Comparison of ENCODE assay signal across 10 cellular contexts in genomic region chr17:71764507-71764906, GRCh38.
DNase-seq lines count a peak whose midpoint lies in the region; ATAC-seq and TF ChIP-seq lines count a peak whose summit lies in the region.
"Had no signal": no experiment of that assay in that cellular context is flagged by ENCODE, and none has a peak within 500 bp of the region (broad histone marks: within the 10 kb centered on the region; RNA-seq: fewer than 3 reads in every experiment).

No MANE protein-coding gene starts in this region.

- no peak overlapping the region for H3K27ac Mint-ChIP-seq in mesothelial cell of epicardium
- H3K27ac Mint-ChIP-seq: immature natural killer cell had no signal

- no peaks in the 10 kb centered on the region for H3K79me2 ChIP-seq in PC-9 (ENCODE audit: low read depth)

- 0 out of 2 replicates have a peak, but pooled peaks cover 6% of the 10 kb centered on the region for H3F3A ChIP-seq in PC-9 (ENCODE audit: insufficient read depth, low read depth)

- H2AFZ ChIP-seq in PC-9: no peak overlapping the region

- CTCF ChIA-PET in PC-9 (lab: Charles Lee): no interaction called here

- H3K27ac ChIP-seq in PC-9 (no peak overlapping the region), iPS DF 6.9 (ENCODE audit: low read length) (no peak overlapping the region)

- no peaks in the 10 kb centered on the region for H3K36me3 Mint-ChIP-seq in mesothelial cell of epicardium
- H3K36me3 Mint-ChIP-seq: immature natural killer cell had no signal

- H3K4me1 Mint-ChIP-seq in mesothelial cell of epicardium: peaks cover 18% of the 10 kb centered on the region
- H3K4me1 Mint-ChIP-seq: immature natural killer cell had no signal

- H3K9me3 ChIP-seq in BE2C (no peaks in the 10 kb centered on the region), PC-9 (ENCODE audit: insufficient read depth, low read depth) (peaks cover 8% of the 10 kb centered on the region), iPS DF 6.9 (ENCODE audit: control insufficient read depth, insufficient read depth, low read length) (no peaks in the 10 kb centered on the region)

- H4K20me1 ChIP-seq in PC-9 (ENCODE audit: insufficient read depth): no peaks in the 10 kb centered on the region

- DNase-seq in BE2C (peak; percentile 51), GM20000 (ENCODE audit: low spot score) (peak; percentile 2), PC-9 (no peak), iPS DF 6.9 (ENCODE audit: low read depth, low spot score) (peak; percentile 45), NCI-H1048 (lab: John Stamatoyannopoulos, UW) (no peak), hippocampal formation (lab: John Stamatoyannopoulos, UW) (no peak), mesothelial cell of epicardium (ENCODE audit: low spot score in 2 of 2, unreplicated experiment in 2 of 2) (no peak)
- DNase-seq: immature natural killer cell, NCI-H2107 had no signal

- H3K4me3 ChIP-seq in BE2C (ENCODE audit: low read depth, low read length): no peak overlapping the region
- H3K4me3 ChIP-seq in PC-9: no peak overlapping the region
- no peak overlapping the region for H3K4me3 ChIP-seq in iPS DF 6.9 (ENCODE audit: low read length)

- peaks cover 4% of the 10 kb centered on the region for H3K9me3 Mint-ChIP-seq in mesothelial cell of epicardium

- no peaks in the 10 kb centered on the region for H3K27me3 ChIP-seq in BE2C
- H3K27me3 ChIP-seq in PC-9 (ENCODE audit: insufficient read depth, low read depth): no peaks in the 10 kb centered on the region
- no peaks in the 10 kb centered on the region for H3K27me3 ChIP-seq in iPS DF 6.9 (ENCODE audit: control insufficient read depth, insufficient read depth, low read length)

- ATAC-seq in HG03520 (IDR thresholded peaks at IDR 0.05; ENCODE audit: unreplicated experiment): no peak

- BruUV-seq in PC-9 (replicated peaks; lab: Mats Ljungman, UMichigan): no TSS peak

- POLR2A ChIA-PET in PC-9 (lab: Charles Lee; ENCODE audit: unreplicated experiment): no interaction called here

- H3K9me2 ChIP-seq in PC-9 (ENCODE audit: insufficient read depth): no peaks in the 10 kb centered on the region

- TF ChIP-seq CTCF in BE2C (IDR thresholded peaks at IDR 0.05; ENCODE audit: low read depth, low read length) (peak; percentile 76), GM20000 (IDR thresholded peaks at IDR 0.05; ENCODE audit: extremely low read depth, missing control alignments) (peak; percentile 7), PC-9 (conservative IDR thresholded peaks at IDR 0.05) (peak; percentile 48; the same call in 1 of the 2 replicates), mesothelial cell of epicardium (IDR thresholded peaks at IDR 0.05; ENCODE audit: unreplicated experiment) (no peak)

- no CpG with 5 or more reads among the region's 3 CpGs for WGBS in iPS DF 6.9 (ENCODE audit: insufficient coverage, insufficient read length)

- H3K36me3 ChIP-seq in BE2C (no peaks in the 10 kb centered on the region), PC-9 (ENCODE audit: low read depth) (no peaks in the 10 kb centered on the region), iPS DF 6.9 (ENCODE audit: control insufficient read depth, insufficient read depth, low read length) (no peaks in the 10 kb centered on the region)

- intact Hi-C loops in PC-9 (cut with micrococcal nuclease; ENCODE audit: unreplicated experiment): loop anchor here (5.0 kb wide), 1 partner anchor 353 kb away; no protein-coding TSS in a partner anchor

- no peak overlapping the region for H3K4me3 Mint-ChIP-seq in mesothelial cell of epicardium
- H3K4me3 Mint-ChIP-seq: immature natural killer cell had no signal

- no peaks in the 10 kb centered on the region for H3K27me3 Mint-ChIP-seq in mesothelial cell of epicardium (ENCODE audit: low read depth)

- no peak overlapping the region for H3K4me2 ChIP-seq in PC-9

- H3K4me1 ChIP-seq in BE2C (no peaks in the 10 kb centered on the region), PC-9 (replicated peaks; ENCODE audit: insufficient read depth) (no peaks in the 10 kb centered on the region; the same call in 1 of the 2 replicates), iPS DF 6.9 (ENCODE audit: control insufficient read depth, insufficient read depth, low read length) (no peaks in the 10 kb centered on the region)

Comparison
In these comparisons a context has a peak if more than half of its experiments do, and no peak if none do; other contexts are left out.
1. DNase-seq: peak in BE2C (single experiment), GM20000 (single experiment) and iPS DF 6.9 (single experiment); none in PC-9 (0 of 2), NCI-H1048 (single experiment), hippocampal formation (0 of 2) and mesothelial cell of epicardium (0 of 2).